Comparison of ENCODE assay signal across 15 cellular contexts in the genomic region with DNA sequence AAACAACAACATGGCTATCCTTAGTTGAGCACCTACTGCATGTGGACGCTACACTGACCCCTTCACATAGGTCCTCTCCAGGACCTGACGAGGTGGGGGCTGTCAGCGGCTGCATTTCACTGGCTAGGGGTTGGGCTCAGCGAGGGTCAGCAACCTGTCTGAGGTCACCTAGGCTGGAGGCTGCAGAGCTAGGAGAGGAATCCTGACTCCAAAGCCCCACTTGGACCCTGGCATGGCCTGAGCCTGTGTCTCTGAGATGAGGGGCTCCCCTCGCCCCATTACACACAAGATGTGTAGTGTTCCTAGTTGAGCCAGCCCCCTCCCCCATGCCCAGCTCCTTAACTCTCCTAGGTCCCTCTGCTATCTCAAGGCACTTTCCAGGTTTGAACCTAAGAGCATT. TPM values are rescaled to one million over a fixed set of nuclear protein-coding genes. Genes with fewer than 3 reads are reported as not detected.
DNase-seq lines count a peak whose midpoint lies in the region; ATAC-seq and TF ChIP-seq lines count a peak whose summit lies in the region.
"Had no signal": no experiment of that assay in that cellular context is flagged by ENCODE, and none has a peak within 500 bp of the region (broad histone marks: within the 10 kb centered on the region; RNA-seq: fewer than 3 reads in every experiment).

No MANE protein-coding gene starts in this region.

- H3K4me3 ChIP-seq in DND-41 (ENCODE audit: low read depth in 1 of 2, low read length in 2 of 2) (no peak overlapping the region), PC-9 (no peak overlapping the region), gastroesophageal sphincter (no peak overlapping the region), skeletal muscle tissue (ENCODE audit: low read length in 3 of 3) (no peak overlapping the region)

- H3K4me1 ChIP-seq in DND-41 (ENCODE audit: insufficient read depth, low read length) (peaks cover 27% of the 10 kb centered on the region), PC-9 (replicated peaks; ENCODE audit: insufficient read depth) (peaks cover 58% of the 10 kb centered on the region), gastroesophageal sphincter (peaks cover 11 to 100% (median 42%) of the 10 kb centered on the region in 3 donors), skeletal muscle tissue (ENCODE audit: control insufficient read depth in 3 of 3, insufficient read depth in 3 of 3, low read length in 3 of 3) (peaks cover 90 to 98% (median 96%) of the 10 kb centered on the region in 3 donors)

- BruUV-seq in PC-9 (replicated peaks; lab: Mats Ljungman, UMichigan): no TSS peak

- H3K4me2 ChIP-seq in DND-41 (ENCODE audit: insufficient read depth, low read length) (no peak overlapping the region), PC-9 (peak overlapping the region; percentile 8)
- H3K4me2 ChIP-seq: KMS-11 had no signal

- H3K27me3 ChIP-seq in DND-41 (ENCODE audit: insufficient read depth, low read length, poor library complexity) (no peaks in the 10 kb centered on the region), PC-9 (ENCODE audit: insufficient read depth, low read depth) (no peaks in the 10 kb centered on the region), gastroesophageal sphincter (no peaks in the 10 kb centered on the region), skeletal muscle tissue (ENCODE audit: control insufficient read depth in 3 of 3, insufficient read depth in 3 of 3, low read length in 3 of 3) (no peaks in the 10 kb centered on the region)

- H4K20me1 ChIP-seq in DND-41 (ENCODE audit: insufficient read depth, low read length) (peaks cover 66% of the 10 kb centered on the region), PC-9 (ENCODE audit: insufficient read depth) (peaks cover 36% of the 10 kb centered on the region)

- TF ChIP-seq POLR2A in gastroesophageal sphincter (IDR thresholded peaks at IDR 0.05): no peak

- TF ChIP-seq CTCF in DND-41 (IDR thresholded peaks at IDR 0.05; ENCODE audit: borderline replicate concordance, extremely low read depth, low read length, poor library complexity, severe bottlenecking): no peak
- TF ChIP-seq CTCF in PC-9 (conservative IDR thresholded peaks at IDR 0.05): no peak
- TF ChIP-seq CTCF in gastroesophageal sphincter (IDR thresholded peaks at IDR 0.05): no peak

- DNase-seq in DND-41 (no peak), PC-9 (no peak), LoVo (ENCODE audit: low spot score) (no peak)
- DNase-seq in activated CD4-positive, alpha-beta T cell treated with anti-CD3 and anti-CD28 coated beads for 1 hour: no peak
- no peak for DNase-seq in stimulated activated CD4-positive, alpha-beta T cell treated with anti-CD3 and anti-CD28 coated beads, Interleukin-2, amount 100 ng/mL, for 48 hours
- DNase-seq: activated CD4-positive, alpha-beta T cell treated with anti-CD3 and anti-CD28 coated beads for 36 hours; activated naive CD4-positive, alpha-beta T cell treated with anti-CD3 and anti-CD28 coated beads, Interleukin-2, amount 10 ng/mL, durations not matched to agents 7 days and 5 days; DMS153; glutamatergic neuron; NCI-H510A treated with DMSO at 0.1 percent for 48 hours; stimulated activated naive CD8-positive, alpha-beta T cell treated with anti-CD3 and anti-CD28 coated beads, Interleukin-15, amount 100 ng/mL, for 72 hours had no signal

- H3K9ac ChIP-seq in DND-41 (ENCODE audit: low read depth, low read length): no peak overlapping the region
- peak overlapping the region; percentile 13 to 95 (median 66) for H3K9ac ChIP-seq in skeletal muscle tissue (ENCODE audit: low read depth in 1 of 3, low read length in 3 of 3)
- H3K9ac ChIP-seq: KMS-11 had no signal

- no peaks in the 10 kb centered on the region for H3K9me2 ChIP-seq in PC-9 (ENCODE audit: insufficient read depth)

- H3K36me3 ChIP-seq in DND-41 (ENCODE audit: insufficient read depth, low read length): peaks cover 8% of the 10 kb centered on the region
- no peaks in the 10 kb centered on the region for H3K36me3 ChIP-seq in PC-9 (ENCODE audit: low read depth)
- no peaks in the 10 kb centered on the region for H3K36me3 ChIP-seq in gastroesophageal sphincter
- peaks cover 0 to 4% (median 0%) of the 10 kb centered on the region in 3 donors for H3K36me3 ChIP-seq in skeletal muscle tissue (ENCODE audit: control insufficient read depth in 3 of 3, insufficient read depth in 3 of 3, low read length in 3 of 3)

- H2AFZ ChIP-seq in DND-41 (ENCODE audit: low read depth, low read length) (no peak overlapping the region), PC-9 (no peak overlapping the region)

- H3F3A ChIP-seq in PC-9 (ENCODE audit: insufficient read depth, low read depth): peaks cover 29% of the 10 kb centered on the region; the same call in 1 of the 2 replicates

- POLR2A ChIA-PET in PC-9 (lab: Charles Lee; ENCODE audit: unreplicated experiment): no interaction called here

- H3K79me2 ChIP-seq in DND-41 (ENCODE audit: insufficient read depth, low read length) (peaks cover 99% of the 10 kb centered on the region), PC-9 (ENCODE audit: low read depth) (peaks cover 84% of the 10 kb centered on the region)

- H3K27ac ChIP-seq in DND-41 (ENCODE audit: low read length): peak overlapping the region; percentile 33; the same call in 1 of the 2 replicates
- H3K27ac ChIP-seq in PC-9: no peak overlapping the region
- peak overlapping the region in 3 of 4 donors; percentile 41 to 94 (median 93) for H3K27ac ChIP-seq in gastroesophageal sphincter
- peak overlapping the region; percentile 85 for H3K27ac ChIP-seq in skeletal muscle tissue (ENCODE audit: low read depth, low read length)
- H3K27ac ChIP-seq: KMS-11 had no signal

- WGBS in gastroesophageal sphincter (ENCODE audit: low coverage in 1 of 2), 2 donors: 100% methylated on average over 2 of the region's 5 CpGs; no CpG with 5 or more reads in 1 of the 2 donors

- intact Hi-C loops in PC-9 (cut with micrococcal nuclease; ENCODE audit: unreplicated experiment): no loop called here

- H3K9me3 ChIP-seq in DND-41 (ENCODE audit: insufficient read depth, low read length, severe bottlenecking): no peaks in the 10 kb centered on the region
- H3K9me3 ChIP-seq in PC-9 (ENCODE audit: insufficient read depth, low read depth): no peaks in the 10 kb centered on the region
- H3K9me3 ChIP-seq in gastroesophageal sphincter: no peaks in the 10 kb centered on the region
- H3K9me3 ChIP-seq in skeletal muscle tissue (ENCODE audit: control insufficient read depth in 3 of 3, low read length in 3 of 3): no peaks in the 10 kb centered on the region

- CTCF ChIA-PET in PC-9 (lab: Charles Lee): interaction anchor here (0.9 kb wide), 1 partner anchor 12 kb away, joined by 4 read pairs; no protein-coding TSS in a partner anchor

- no peak for TF ChIP-seq EP300 in gastroesophageal sphincter (IDR thresholded peaks at IDR 0.05)

- ATAC-seq in DND-41 (ENCODE audit: insufficient read depth, low read depth) (no peak), gastroesophageal sphincter (no peak), HG02798 (IDR thresholded peaks at IDR 0.05; ENCODE audit: poor library complexity, unreplicated experiment) (no peak)
- ATAC-seq: activated CD4-positive, alpha-beta T cell treated with anti-CD3 and anti-CD28 coated beads for 36 hours; stimulated activated naive CD8-positive, alpha-beta T cell treated with anti-CD3 and anti-CD28 coated beads, Interleukin-15, amount 100 ng/mL, for 72 hours had no signal

RNA-seq across cellular contexts. Expression of gene CXXC5, which starts 15.6 kb away (rescaled TPM):
- total RNA-seq in PC-9 (2021): 59.9 and 68.2 TPM in 2 replicates
- 10 to 100 TPM; 30.0 to 50.7 (median 35.1) TPM for total RNA-seq in gastroesophageal sphincter
- 66.8 TPM for total RNA-seq in skeletal muscle tissue
